8 cellular contexts compared by ENCODE assay signal in genomic region chr20:17849901-17850673, GRCh38.
DNase-seq lines count a peak whose midpoint lies in the region; ATAC-seq and TF ChIP-seq lines count a peak whose summit lies in the region.
"Had no signal": no experiment of that assay in that cellular context is flagged by ENCODE, and none has a peak within 500 bp of the region (broad histone marks: within the 10 kb centered on the region; RNA-seq: fewer than 3 reads in every experiment).

No MANE protein-coding gene starts in this region.

- H3K9me3 ChIP-seq in left lung, result no peaks in the 10 kb centered on the region

- H3K36me3 ChIP-seq in left lung, result no peaks in the 10 kb centered on the region

- H3K27ac ChIP-seq in left lung, result peak overlapping the region in 1 of 2 donors; percentile 68

- H3K4me1 ChIP-seq in left lung, result peaks cover 0 to 16% of the 10 kb centered on the region in 2 donors

- intact Hi-C loops in left lung (cut with DNase I), result no loop called here

- peak; percentile 71 for ATAC-seq in left lung

- DNase-seq in HT-29 (ENCODE audit: low spot score), result peak; percentile 9
- DNase-seq in cerebellum (ENCODE audit: low spot score), result peak; percentile 68
- no peak for DNase-seq in left lung
- DNase-seq in ureter (ENCODE audit: low spot score), result peak; percentile 61
- DNase-seq in NCI-H526 treated with DMSO at 0.1 percent for 48 hours (lab: John Stamatoyannopoulos, UW), result no peak
- no peak for DNase-seq in activated gamma-delta T cell treated with Interleukin-2 at 50 U/mL for 16 hours
- DNase-seq in stimulated activated CD4-positive, alpha-beta T cell treated with anti-CD3 and anti-CD28 coated beads, Interleukin-15, amount 100 ng/mL, for 24 hours, result no peak
- DNase-seq: NCI-H2081 had no signal

- no peaks in the 10 kb centered on the region for H3K27me3 ChIP-seq in left lung

- no peak for TF ChIP-seq CTCF in left lung (IDR thresholded peaks at IDR 0.05)

- no peak overlapping the region for H3K4me3 ChIP-seq in left lung

Comparison
In these comparisons a context has a peak if more than half of its experiments do, and no peak if none do; other contexts are left out.
1. DNase-seq: peak in HT-29 (single experiment), cerebellum (single experiment) and ureter (single experiment); none in left lung (0 of 2), NCI-H526 treated with DMSO at 0.1 percent for 48 hours (single experiment), activated gamma-delta T cell treated with Interleukin-2 at 50 U/mL for 16 hours (single experiment) and stimulated activated CD4-positive, alpha-beta T cell treated with anti-CD3 and anti-CD28 coated beads, Interleukin-15, amount 100 ng/mL, for 24 hours (single experiment).